ENCODE assay signal across 25 cellular contexts in the genomic region with DNA sequence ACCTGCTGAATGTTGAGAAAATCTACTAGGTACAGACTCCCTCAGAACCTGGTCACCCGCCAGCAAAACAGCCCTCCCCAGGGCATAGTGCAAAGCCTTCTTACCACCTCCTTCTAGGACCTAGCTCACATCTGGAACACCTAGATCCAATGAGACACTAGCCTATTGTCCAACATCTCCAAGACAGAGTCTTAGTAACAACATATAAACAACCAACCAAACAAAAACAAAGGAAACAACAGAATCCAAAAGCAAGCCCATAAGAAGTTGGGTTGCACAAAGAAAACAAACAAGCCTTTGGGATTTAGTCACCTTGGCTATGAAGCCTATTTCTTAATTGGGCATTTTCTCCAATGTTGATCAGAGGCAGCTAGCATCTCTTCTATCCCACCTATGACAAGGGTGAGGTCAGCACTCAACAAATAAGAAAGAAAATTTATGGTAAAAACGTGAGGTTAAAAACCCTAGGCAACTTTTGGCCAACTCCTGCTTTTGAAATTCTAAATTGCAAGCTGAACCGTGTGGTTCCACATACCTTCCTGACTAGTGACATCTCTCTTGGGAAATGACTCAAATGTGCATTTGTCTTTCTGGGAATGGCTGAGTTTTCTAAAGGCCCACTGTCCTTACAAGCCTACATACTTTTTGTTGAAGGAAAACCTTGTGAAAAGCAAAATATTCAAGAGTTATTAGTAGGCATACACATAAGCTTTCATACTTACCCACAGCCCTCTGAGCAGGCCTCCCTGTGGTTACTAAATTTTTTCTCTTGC.
DNase-seq lines count a peak whose midpoint lies in the region; ATAC-seq and TF ChIP-seq lines count a peak whose summit lies in the region.
"Had no signal": no experiment of that assay in that cellular context is flagged by ENCODE, and none has a peak within 500 bp of the region (broad histone marks: within the 10 kb centered on the region; RNA-seq: fewer than 3 reads in every experiment).

No MANE protein-coding gene starts in this region.

- no peak overlapping the region for H3K27ac ChIP-seq in mammary epithelial cell (ENCODE audit: insufficient read depth, low read depth, low read length)
- H3K27ac ChIP-seq: 22Rv1, BLaER1, tibial nerve had no signal

- no peak overlapping the region for H3K4me3 Mint-ChIP-seq in MCF 10A (ENCODE audit: unreplicated experiment)
- H3K4me3 Mint-ChIP-seq: activated CD4-positive, alpha-beta T cell treated with anti-CD3 and anti-CD28 coated beads for 36 hours; activated naive CD4-positive, alpha-beta T cell treated with anti-CD3 and anti-CD28 coated beads, Interleukin-2, amount 10 ng/mL, durations not matched to agents 7 days and 5 days; HFFc6; naive B cell; stimulated activated naive CD8-positive, alpha-beta T cell treated with anti-CD3 and anti-CD28 coated beads, Interleukin-15, amount 100 ng/mL, for 72 hours; T-cell had no signal

- H2AFZ ChIP-seq in mammary epithelial cell (ENCODE audit: low read depth, low read length), result no peak overlapping the region

- H3K36me3 ChIP-seq in mammary epithelial cell (ENCODE audit: insufficient read depth, low read length), result no peaks in the 10 kb centered on the region
- H3K36me3 ChIP-seq: BLaER1, tibial nerve had no signal

- in situ Hi-C loops in mammary epithelial cell (cut with MboI; ENCODE audit: low sequenced_read_pairs in 2 of 2) (no loop called here), astrocyte of the cerebellum (cut with HindIII; ENCODE audit: low sequenced_read_pairs) (no loop called here)

- TF ChIP-seq CTCF in MCF 10A (IDR thresholded peaks at IDR 0.05; ENCODE audit: unreplicated experiment) (no peak), mammary epithelial cell (conservative IDR thresholded peaks at IDR 0.05 in 1 of 2, IDR thresholded peaks at IDR 0.05 in 1 of 2; ENCODE audit: extremely low read depth in 1 of 2, insufficient read depth in 1 of 2, low read depth in 1 of 2, low read length in 2 of 2) (no peak), astrocyte of the cerebellum (IDR thresholded peaks at IDR 0.05; ENCODE audit: low read depth, low read length, missing control alignments) (no peak), fibroblast of the aortic adventitia (IDR thresholded peaks at IDR 0.05; ENCODE audit: insufficient read depth, low read length) (no peak)

- H3K9me3 ChIP-seq in mammary epithelial cell (replicated peaks; ENCODE audit: insufficient read depth, low read length), result no peaks in the 10 kb centered on the region
- H3K9me3 ChIP-seq: BLaER1, tibial nerve had no signal

- H3K4me3 ChIP-seq in mammary epithelial cell (replicated peaks in 1 of 3; ENCODE audit: insufficient read depth in 1 of 3, low read depth in 2 of 3, low read length in 3 of 3), result no peak overlapping the region
- H3K4me3 ChIP-seq in astrocyte of the cerebellum (ENCODE audit: low read depth, low read length), result no peak overlapping the region
- no peak overlapping the region for H3K4me3 ChIP-seq in fibroblast of the aortic adventitia (ENCODE audit: low read depth, low read length)
- H3K4me3 ChIP-seq: BLaER1, tibial nerve had no signal

- intact Hi-C loops in MCF 10A (cut with micrococcal nuclease), result no loop called here
- intact Hi-C loops in mammary epithelial cell (cut with micrococcal nuclease), result no loop called here

- H3K27me3 Mint-ChIP-seq in MCF 10A (ENCODE audit: insufficient read depth, unreplicated experiment), result no peaks in the 10 kb centered on the region

- POLR2A ChIA-PET in MCF 10A (lab: Yijun Ruan, JAX), result interaction anchor here (1.3 kb wide), 1 partner anchor 11 kb away, joined by 3 read pairs; no protein-coding TSS in a partner anchor

- no peaks in the 10 kb centered on the region for H3K79me2 ChIP-seq in mammary epithelial cell (ENCODE audit: insufficient read depth, low read length)

- H3K9ac ChIP-seq in mammary epithelial cell (ENCODE audit: insufficient read depth, low read length), result no peak overlapping the region
- H3K9ac ChIP-seq: BLaER1 had no signal

- H3K27ac Mint-ChIP-seq in MCF 10A (ENCODE audit: low read depth, unreplicated experiment), result no peak overlapping the region
- H3K27ac Mint-ChIP-seq: activated CD4-positive, alpha-beta T cell treated with anti-CD3 and anti-CD28 coated beads for 36 hours; activated naive CD4-positive, alpha-beta T cell treated with anti-CD3 and anti-CD28 coated beads, Interleukin-2, amount 10 ng/mL, durations not matched to agents 7 days and 5 days; HFFc6; naive B cell; stimulated activated naive CD8-positive, alpha-beta T cell treated with anti-CD3 and anti-CD28 coated beads, Interleukin-15, amount 100 ng/mL, for 72 hours; T-cell had no signal

- CTCF ChIA-PET in MCF 10A (lab: Yijun Ruan, JAX), result interaction anchor here (0.6 kb wide), 1 partner anchor 335 kb away, joined by 3 read pairs; no protein-coding TSS in a partner anchor
- CTCF ChIA-PET in mammary epithelial cell (lab: Charles Lee; ENCODE audit: low non-redundant PET), result no interaction called here

- H3K4me2 ChIP-seq in mammary epithelial cell (ENCODE audit: insufficient read depth, low read depth, low read length), result no peak overlapping the region
- H3K4me2 ChIP-seq: BLaER1 had no signal

- H3K4me1 ChIP-seq in mammary epithelial cell (ENCODE audit: insufficient read depth, low read length), result no peaks in the 10 kb centered on the region
- H3K4me1 ChIP-seq: BLaER1, tibial nerve had no signal

- DNase-seq in MCF 10A (ENCODE audit: unreplicated experiment) (peak; percentile 30), mammary epithelial cell (no peak), astrocyte of the cerebellum (ENCODE audit: low read depth) (peak; percentile 29), fibroblast of the aortic adventitia (ENCODE audit: low read depth) (peak; percentile 68), stromal cell of bone marrow (ENCODE audit: low read depth) (peak; percentile 84), COLO668 (lab: John Stamatoyannopoulos, UW; ENCODE audit: unreplicated experiment) (no peak), HPDE6-E6E7 (ENCODE audit: extremely low spot score) (no peak)
- DNase-seq: activated CD4-positive, alpha-beta T cell treated with anti-CD3 and anti-CD28 coated beads for 36 hours; activated naive CD4-positive, alpha-beta T cell treated with anti-CD3 and anti-CD28 coated beads, Interleukin-2, amount 10 ng/mL, durations not matched to agents 7 days and 5 days; Calu3; glutamatergic neuron; HFFc6; naive B cell; NCI-H1105 treated with DMSO at 0.1 percent for 48 hours; NCI-H2081; NCI-H446 treated with DMSO at 0.1 percent for 48 hours; occipital lobe; SHP77; stimulated activated CD4-positive, alpha-beta T cell treated with anti-CD3 and anti-CD28 coated beads, Interleukin-4, amount 100 ng/mL, for 4 hours; stimulated activated naive CD8-positive, alpha-beta T cell treated with anti-CD3 and anti-CD28 coated beads, Interleukin-15, amount 100 ng/mL, for 72 hours; T-cell had no signal

- dilution Hi-C loops in mammary epithelial cell (cut with HindIII; ENCODE audit: low sequenced_read_pairs), result no loop called here

- BruUV-seq in MCF 10A (replicated peaks; lab: Mats Ljungman, UMichigan) (no TSS peak), mammary epithelial cell (replicated peaks; lab: Mats Ljungman, UMichigan) (no TSS peak)

- no peaks in the 10 kb centered on the region for H3K9me3 Mint-ChIP-seq in MCF 10A (ENCODE audit: unreplicated experiment)
- H3K9me3 Mint-ChIP-seq: activated naive CD4-positive, alpha-beta T cell treated with anti-CD3 and anti-CD28 coated beads, Interleukin-2, amount 10 ng/mL, durations not matched to agents 7 days and 5 days; HFFc6; naive B cell; stimulated activated naive CD8-positive, alpha-beta T cell treated with anti-CD3 and anti-CD28 coated beads, Interleukin-15, amount 100 ng/mL, for 72 hours; T-cell had no signal

- H3K4me1 Mint-ChIP-seq in MCF 10A (ENCODE audit: insufficient read depth, unreplicated experiment), result peaks cover 5% of the 10 kb centered on the region
- H3K4me1 Mint-ChIP-seq: activated CD4-positive, alpha-beta T cell treated with anti-CD3 and anti-CD28 coated beads for 36 hours; activated naive CD4-positive, alpha-beta T cell treated with anti-CD3 and anti-CD28 coated beads, Interleukin-2, amount 10 ng/mL, durations not matched to agents 7 days and 5 days; naive B cell; stimulated activated naive CD8-positive, alpha-beta T cell treated with anti-CD3 and anti-CD28 coated beads, Interleukin-15, amount 100 ng/mL, for 72 hours; T-cell had no signal

- 33% methylated on average over 3 of the region's 3 CpGs for WGBS in mammary epithelial cell (ENCODE audit: low coverage, missing lambda C conversion rate)

- no peaks in the 10 kb centered on the region for H3K36me3 Mint-ChIP-seq in MCF 10A (ENCODE audit: insufficient read depth, unreplicated experiment)
- H3K36me3 Mint-ChIP-seq: activated naive CD4-positive, alpha-beta T cell treated with anti-CD3 and anti-CD28 coated beads, Interleukin-2, amount 10 ng/mL, durations not matched to agents 7 days and 5 days; naive B cell; T-cell had no signal

- H3K27me3 ChIP-seq in mammary epithelial cell (ENCODE audit: insufficient read depth, low read length), result no peaks in the 10 kb centered on the region
- H3K27me3 ChIP-seq: BLaER1, tibial nerve had no signal

- H4K20me1 ChIP-seq in mammary epithelial cell (ENCODE audit: insufficient read depth, low read length), result no peaks in the 10 kb centered on the region
- H4K20me1 ChIP-seq: BLaER1 had no signal

- no peak for ATAC-seq in HG03025 (IDR thresholded peaks at IDR 0.05; ENCODE audit: low FRiP score, unreplicated experiment)
- ATAC-seq: activated CD4-positive, alpha-beta T cell treated with anti-CD3 and anti-CD28 coated beads for 36 hours; stimulated activated naive CD8-positive, alpha-beta T cell treated with anti-CD3 and anti-CD28 coated beads, Interleukin-15, amount 100 ng/mL, for 72 hours; T-cell had no signal

Comparison
In these comparisons a context has a peak if more than half of its experiments do, and no peak if none do; other contexts are left out.
1. DNase-seq: peak in MCF 10A (single experiment), astrocyte of the cerebellum (single experiment), fibroblast of the aortic adventitia (single experiment) and stromal cell of bone marrow (single experiment); none in mammary epithelial cell (single experiment), COLO668 (single experiment) and HPDE6-E6E7 (single experiment).